21 cellular contexts compared by ENCODE assay signal in genomic region chr16:3025032-3026002, GRCh38. TPM values are rescaled to one million over a fixed set of nuclear protein-coding genes. Genes with fewer than 3 reads are reported as not detected.
DNase-seq lines count a peak whose midpoint lies in the region; ATAC-seq, FAIRE-seq and TF ChIP-seq lines count a peak whose summit lies in the region.
"Had no signal": no experiment of that assay in that cellular context is flagged by ENCODE, and none has a peak within 500 bp of the region (broad histone marks: within the 10 kb centered on the region; RNA-seq: fewer than 3 reads in every experiment).

No MANE protein-coding gene starts in this region.

- DNase-seq in A549 (ENCODE audit: low read depth in 1 of 2, low spot score in 1 of 2) (no peak), Calu3 (no peak), WTC11 (ENCODE audit: low spot score) (no peak), kidney tubule cell (ENCODE audit: low spot score) (peak; percentile 22), SKM-1 (lab: John Stamatoyannopoulos, UW; ENCODE audit: unreplicated experiment) (no peak)
- DNase-seq: activated CD4-positive, alpha-beta T cell treated with anti-CD3 and anti-CD28 coated beads, Interleukin-2, amount 50 U/mL, for 4 hours; amniotic stem cell; central memory CD4-positive, alpha-beta T cell; DMS 273 treated with DMSO at 0.1 percent for 48 hours; effector CD4-positive, alpha-beta T cell; glutamatergic neuron; Kasumi-1; left ventricle myocardium inferior; NCI-H2171 treated with DMSO at 0.1 percent for 48 hours; NCI-H774; stimulated activated CD4-positive, alpha-beta T cell treated with anti-CD3 and anti-CD28 coated beads, Interleukin-2, amount 100 ng/mL, for 48 hours had no signal

- TF ChIP-seq EP300 in A549 (IDR thresholded peaks at IDR 0.05): no peak

- H3K4me2 ChIP-seq in A549: peak overlapping the region; percentile 89

- no peak overlapping the region; the same call in 2 of the 3 replicates for H3K4me3 ChIP-seq in A549

- peak overlapping the region; percentile 20 for H3K4me3 Mint-ChIP-seq in Calu3 (ENCODE audit: low read depth, unreplicated experiment)
- H3K4me3 Mint-ChIP-seq in WTC11: peak overlapping the region; percentile 86

- H3K9me3 Mint-ChIP-seq in Calu3 (ENCODE audit: low read depth, unreplicated experiment) (no peaks in the 10 kb centered on the region), WTC11 (no peaks in the 10 kb centered on the region)

- H3K27ac Mint-ChIP-seq in Calu3 (ENCODE audit: unreplicated experiment): peak overlapping the region; percentile 63
- no peak overlapping the region for H3K27ac Mint-ChIP-seq in WTC11

- ATAC-seq in A549: no peak
- ATAC-seq in WTC11: no peak
- no peak for ATAC-seq in HG03175 (IDR thresholded peaks at IDR 0.05; ENCODE audit: unreplicated experiment)
- no peak for ATAC-seq in HG02759 (IDR thresholded peaks at IDR 0.05; ENCODE audit: unreplicated experiment)
- ATAC-seq in GM19023 (IDR thresholded peaks at IDR 0.05; ENCODE audit: unreplicated experiment): no peak

- POLR2A ChIA-PET in A549 (lab: Yijun Ruan, JAX): interaction anchor here (0.6 to 1.6 kb wide), 2 partner anchors 9 to 20 kb away, joined by 3 to 6 read pairs; partner anchors contain the start of gene MMP25
- POLR2A ChIA-PET in WTC11 (lab: Charles Lee): interaction anchor here (0.6 to 17.1 kb wide), 3 partner anchors 19 to 73 kb away, joined by 4 to 502 read pairs (median 5); partner anchors contain the start of gene CLDN9

- no peaks in the 10 kb centered on the region for H3K9me3 ChIP-seq in A549
- H3K9me3 ChIP-seq: left ventricle myocardium inferior had no signal

- TF ChIP-seq POLR2A in A549 (IDR thresholded peaks at IDR 0.05; ENCODE audit: low read length): no peak

- intact Hi-C loops in Calu3 (cut with micrococcal nuclease; ENCODE audit: unreplicated experiment): no loop called here

- peaks cover 100% of the 10 kb centered on the region for H3K36me3 Mint-ChIP-seq in Calu3 (ENCODE audit: insufficient read depth, unreplicated experiment)
- H3K36me3 Mint-ChIP-seq in WTC11: peaks cover 23% of the 10 kb centered on the region

- peaks cover 28% of the 10 kb centered on the region for H3K4me1 ChIP-seq in A549

- no TSS peak for BruUV-seq in Calu3 (replicated peaks; lab: Mats Ljungman, UMichigan)

- CTCF ChIA-PET in A549 (lab: Yijun Ruan, JAX): interaction anchor here (0.6 to 11.0 kb wide), 4 partner anchors 15 to 126 kb away, joined by 3 to 214 read pairs (median 92); partner anchors contain the start of genes BICDL2 and CLDN9
- CTCF ChIA-PET in Calu3 (lab: Charles Lee): interaction anchor here (0.6 to 7.8 kb wide), 3 partner anchors 9 to 18 kb away, joined by 4 to 126 read pairs (median 6); no protein-coding TSS in a partner anchor
- CTCF ChIA-PET in WTC11 (lab: Charles Lee): interaction anchor here (0.6 to 8.6 kb wide), 4 partner anchors 18 to 124 kb away, joined by 3 to 360 read pairs (median 8); partner anchors contain the start of gene CLDN9

- no peak for TF ChIP-seq CTCF in A549 (IDR thresholded peaks at IDR 0.05)
- no peak for TF ChIP-seq CTCF in Calu3 (IDR thresholded peaks at IDR 0.05; ENCODE audit: unreplicated experiment)
- TF ChIP-seq CTCF in WTC11 (IDR thresholded peaks at IDR 0.05): no peak

- H3K4me1 Mint-ChIP-seq in Calu3 (ENCODE audit: low read depth, unreplicated experiment) (peaks cover 22% of the 10 kb centered on the region), WTC11 (peaks cover 35% of the 10 kb centered on the region)

- TF ChIP-seq RAD21 in A549 (conservative IDR thresholded peaks at IDR 0.05 in 1 of 2, IDR thresholded peaks at IDR 0.05 in 1 of 2): no peak

- H3K27ac ChIP-seq in A549: no peak overlapping the region
- H3K27ac ChIP-seq: SK-N-MC had no signal

- no peak for FAIRE-seq in A549 (lab: Jason Lieb, UNC)

- no peaks in the 10 kb centered on the region for H3K27me3 Mint-ChIP-seq in Calu3 (ENCODE audit: unreplicated experiment)
- H3K27me3 Mint-ChIP-seq in WTC11 (ENCODE audit: low read depth): no peaks in the 10 kb centered on the region

- 93% methylated on average over 18 of the region's 18 CpGs for WGBS in A549 (ENCODE audit: missing lambda C conversion rate)

TF ChIP-seq in A549, 52 proteins besides CTCF, POLR2A, EP300 and RAD21:
- 0 out of 2 replicates have a peak, but pooled peaks have one; percentile 59 for TF ChIP-seq TP53 (CRISPR knock-in tag; IDR thresholded peaks at IDR 0.05)
- no peak for TF ChIP-seq MYC (IDR thresholded peaks at IDR 0.05; ENCODE audit: borderline replicate concordance, low read length)

TF ChIP-seq in WTC11, 78 proteins besides CTCF, POLR2A, EP300 and RAD21:
- no peak for TF ChIP-seq EMX1 (CRISPR knock-in tag; IDR thresholded peaks at IDR 0.05)
- 0 out of 2 replicates have a peak, but pooled peaks have one; percentile 19 for TF ChIP-seq USF1 (CRISPR knock-in tag; IDR thresholded peaks at IDR 0.05)

RNA-seq across cellular contexts. Expression of gene THOC6, which starts 1.5 kb away (rescaled TPM):
- 31.8 and 32.5 TPM in 2 replicates for polyA plus RNA-seq in A549 (2011; rRNA removed)
- polyA plus RNA-seq in A549 (2012; cell fraction: cytosol; rRNA removed): 72.2 and 84.2 TPM in 2 replicates
- 171 and 186 TPM in 2 replicates for polyA plus RNA-seq in A549 (2012; cell fraction: nucleus; rRNA removed)
- 48.7 to 56.5 TPM (median 53.2 TPM) in 3 replicates for polyA plus RNA-seq in A549 (2017; fragmentation: RNase III; extraction: RNeasy Plus Mini Kit Qiagen cat#74134 plus additional on column Dnase treatment)
- polyA minus RNA-seq in A549 (2011; rRNA and poly(A)+ RNA removed): 41.4 and 51.4 TPM in 2 replicates
- total RNA-seq in Calu3 (2022): 50.8 and 54.4 TPM in 2 replicates
- 76.5 to 94.2 TPM (median 88.7 TPM) in 3 replicates for total RNA-seq in WTC11 (2021)

RNA-seq across cellular contexts. Expression of gene HCFC1R1, which starts 1.6 kb away (rescaled TPM):
- 46.4 and 60.3 TPM in 2 replicates for polyA plus RNA-seq in A549 (2011; rRNA removed)
- 128 and 183 TPM in 2 replicates for polyA plus RNA-seq in A549 (2012; cell fraction: cytosol; rRNA removed)
- 74.6 and 88.1 TPM in 2 replicates for polyA plus RNA-seq in A549 (2012; cell fraction: nucleus; rRNA removed)
- polyA plus RNA-seq in A549 (2017; fragmentation: RNase III; extraction: RNeasy Plus Mini Kit Qiagen cat#74134 plus additional on column Dnase treatment): 131 to 199 TPM (median 179 TPM) in 3 replicates
- polyA minus RNA-seq in A549 (2011; rRNA and poly(A)+ RNA removed): 39.3 and 47.7 TPM in 2 replicates
- total RNA-seq in Calu3 (2022): 61.1 and 75.4 TPM in 2 replicates
- 76.0 to 84.0 TPM (median 83.2 TPM) in 3 replicates for total RNA-seq in WTC11 (2021)

RNA-seq across cellular contexts. Expression of gene TNFRSF12A, which starts 5.1 kb away (rescaled TPM):
- polyA plus RNA-seq in A549 (2011; rRNA removed) (89.0 and 111 TPM in 2 replicates), A549 (2017; fragmentation: RNase III; extraction: RNeasy Plus Mini Kit Qiagen cat#74134 plus additional on column Dnase treatment) (295 to 325 TPM (median 314 TPM) in 3 replicates)
- 356 and 491 TPM in 2 replicates for polyA plus RNA-seq in A549 (2012; cell fraction: cytosol; rRNA removed)
- 495 and 554 TPM in 2 replicates for polyA plus RNA-seq in A549 (2012; cell fraction: nucleus; rRNA removed)
- polyA minus RNA-seq in A549 (2011; rRNA and poly(A)+ RNA removed): 47.6 and 67.3 TPM in 2 replicates
- total RNA-seq in Calu3 (2022) (478 and 509 TPM in 2 replicates), WTC11 (2021) (78.9 to 87.0 TPM (median 79.5 TPM) in 3 replicates)

RNA-seq across cellular contexts. Expression of gene CLDN6, which starts 7.3 kb away (rescaled TPM):
- 0.11 TPM in 1 of 2 replicates, not detected in the other for polyA plus RNA-seq in A549 (2011; rRNA removed)
- polyA plus RNA-seq in A549 (2012; cell fraction: cytosol; rRNA removed): 0.12 and 0.18 TPM in 2 replicates
- 0.34 and 0.35 TPM in 2 replicates for polyA plus RNA-seq in A549 (2012; cell fraction: nucleus; rRNA removed)
- 0.13 to 0.25 TPM (median 0.20 TPM) in 3 replicates for polyA plus RNA-seq in A549 (2017; fragmentation: RNase III; extraction: RNeasy Plus Mini Kit Qiagen cat#74134 plus additional on column Dnase treatment)
- 0.24 and 1.0 TPM in 2 replicates for polyA minus RNA-seq in A549 (2011; rRNA and poly(A)+ RNA removed)
- 1.2 and 2.1 TPM in 2 replicates for total RNA-seq in Calu3 (2022)
- total RNA-seq in WTC11 (2021): 746 to 778 TPM (median 775 TPM) in 3 replicates
- total RNA-seq: left ventricle myocardium inferior, subcutaneous adipose tissue had no signal

RNA-seq across cellular contexts. Expression of gene BICDL2, which starts 11.4 kb away (rescaled TPM):
- polyA plus RNA-seq in A549 (2011; rRNA removed): not detected in 2 replicates
- polyA plus RNA-seq in A549 (2012; cell fraction: cytosol; rRNA removed): 0.03 TPM in 1 of 2 replicates, not detected in the other
- polyA plus RNA-seq in A549 (2012; cell fraction: nucleus; rRNA removed): 0.04 and 0.06 TPM in 2 replicates
- not detected in 3 replicates for polyA plus RNA-seq in A549 (2017; fragmentation: RNase III; extraction: RNeasy Plus Mini Kit Qiagen cat#74134 plus additional on column Dnase treatment)
- polyA minus RNA-seq in A549 (2011; rRNA and poly(A)+ RNA removed): not detected in 2 replicates
- 59.4 and 70.9 TPM in 2 replicates for total RNA-seq in Calu3 (2022)
- total RNA-seq in WTC11 (2021): 27.3 to 28.5 TPM (median 28.2 TPM) in 3 replicates
- total RNA-seq: subcutaneous adipose tissue had no signal

Comparison
In these comparisons a context has a peak if more than half of its experiments do, and no peak if none do; other contexts are left out.
1. Of the 8 proteins assayed by ChIP-seq in both WTC11 and A549: peak only in WTC11: none; only in A549: TP53; in both: none; in neither: 7.